ENCODE assay signal across 8 cellular contexts in the genomic region with DNA sequence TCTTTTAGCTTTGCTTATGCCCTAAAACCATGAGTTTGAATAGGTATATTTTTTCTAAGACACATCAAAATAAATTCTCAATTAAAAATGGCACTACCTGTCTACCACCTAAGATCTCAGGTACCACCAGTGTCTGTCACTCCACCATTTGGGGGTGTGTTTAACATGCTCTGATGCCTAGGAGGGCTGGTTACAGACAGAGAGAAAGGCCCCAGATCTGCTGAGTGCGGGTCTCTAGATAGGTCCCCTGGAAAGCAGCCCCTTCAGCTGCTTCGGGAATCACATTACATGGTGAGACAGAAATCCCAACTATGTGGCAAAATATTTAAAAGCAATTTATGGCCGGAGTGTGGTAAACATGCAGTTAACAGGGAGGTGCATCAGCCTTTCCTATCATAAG. TPM values are rescaled to one million over a fixed set of nuclear protein-coding genes. Genes with fewer than 3 reads are reported as not detected.
DNase-seq lines count a peak whose midpoint lies in the region; ATAC-seq, FAIRE-seq and TF ChIP-seq lines count a peak whose summit lies in the region.

No MANE protein-coding gene starts in this region.

- H3K4me1 ChIP-seq in BE2C (no peaks in the 10 kb centered on the region; the same call in 1 of the 2 replicates), HUES48 (ENCODE audit: control insufficient read depth, insufficient read depth, low read length) (peaks cover 12% of the 10 kb centered on the region), GM12878 (ENCODE audit: control insufficient read depth, insufficient read depth, low read length) (peaks cover 5% of the 10 kb centered on the region; the same call in 1 of the 2 replicates), mucosa of rectum (ENCODE audit: control insufficient read depth in 2 of 2, insufficient read depth in 2 of 2, low read length in 2 of 2) (peaks cover 8 to 9% of the 10 kb centered on the region in 2 donors), stomach (peaks cover 13 to 38% (median 25%) of the 10 kb centered on the region in 4 donors)

- no peaks in the 10 kb centered on the region for H4K20me1 ChIP-seq in GM12878 (ENCODE audit: control insufficient read depth, insufficient read depth)

- H3K9me3 ChIP-seq in BE2C (no peaks in the 10 kb centered on the region), HUES48 (ENCODE audit: control insufficient read depth, insufficient read depth, low read length) (no peaks in the 10 kb centered on the region), GM12878 (replicated peaks; ENCODE audit: control insufficient read depth, insufficient read depth, low read length) (peaks cover 2% of the 10 kb centered on the region; the same call in 1 of the 3 replicates), mucosa of rectum (ENCODE audit: control insufficient read depth in 2 of 2, low read length in 2 of 2) (no peaks in the 10 kb centered on the region), stomach (peaks cover 0 to 12% (median 4%) of the 10 kb centered on the region in 4 donors)

- intact Hi-C loops in GM12878 (cut with micrococcal nuclease; ENCODE audit: unreplicated experiment), result no loop called here
- intact Hi-C loops in stomach (cut with DNase I; ENCODE audit: low total_unique reads), result no loop called here

- H3K27ac ChIP-seq in HUES48 (ENCODE audit: low read depth, low read length) (no peak overlapping the region), GM12878 (ENCODE audit: control insufficient read depth, insufficient read depth) (no peak overlapping the region), mucosa of rectum (ENCODE audit: low read depth in 2 of 2, low read length in 2 of 2) (no peak overlapping the region), stomach (no peak overlapping the region)

- no peak for FAIRE-seq in GM12878 (lab: Jason Lieb, UNC)

- TF ChIP-seq CTCF in BE2C (IDR thresholded peaks at IDR 0.05; ENCODE audit: low read depth, low read length) (no peak), GM12878 (IDR thresholded peaks at IDR 0.05 in 2 of 3, conservative IDR thresholded peaks at IDR 0.05 in 1 of 3; ENCODE audit: control insufficient read depth in 2 of 3, extremely low read depth in 1 of 3, insufficient read depth in 1 of 3, low read depth in 3 of 3, low read length in 3 of 3) (no peak), stomach (IDR thresholded peaks at IDR 0.05) (no peak)

- RAD21 ChIA-PET in GM12878 (lab: Charles Lee; ENCODE audit: unreplicated experiment), result no interaction called here

- H3K27me3 ChIP-seq in BE2C (peaks cover 5% of the 10 kb centered on the region), HUES48 (ENCODE audit: control insufficient read depth, insufficient read depth, low read length) (peaks cover 8% of the 10 kb centered on the region), GM12878 (replicated peaks in 1 of 2; ENCODE audit: control insufficient read depth in 2 of 2, insufficient read depth in 2 of 2, low read length in 1 of 2) (no peaks in the 10 kb centered on the region), mucosa of rectum (ENCODE audit: control insufficient read depth in 2 of 2, insufficient read depth in 2 of 2, low read length in 2 of 2) (no peaks in the 10 kb centered on the region), stomach (peaks cover 0 to 10% (median 0%) of the 10 kb centered on the region in 3 donors)

- POLR2A ChIA-PET in GM12878 (lab: Charles Lee), result no interaction called here

- peak overlapping the region; percentile 97 for H2AFZ ChIP-seq in GM12878 (ENCODE audit: control insufficient read depth, low read depth, low read length)

- WGBS in GM12878 (ENCODE audit: insufficient coverage, insufficient replicate concordance, low lambda C conversion rate, missing lambda C conversion rate), result 54% methylated on average over 3 of the region's 3 CpGs
- WGBS in stomach, 5 donors, result 68 to 84% (median 77%) methylated on average over 3 of the region's 3 CpGs

- no TSS peak for BruUV-seq in GM12878 (replicated peaks; lab: Mats Ljungman, UMichigan)

- TF ChIP-seq EP300 in GM12878 (IDR thresholded peaks at IDR 0.05; ENCODE audit: borderline replicate concordance in 1 of 2, control insufficient read depth in 1 of 2, low read depth in 2 of 2, low read length in 2 of 2) (no peak), stomach (IDR thresholded peaks at IDR 0.05) (no peak)

- DNase-seq in BE2C (no peak), GM12878 (ENCODE audit: low read depth, low spot score) (no peak), stomach (no peak), SW 1271 (lab: John Stamatoyannopoulos, UW) (no peak)
- DNase-seq in stimulated activated CD4-positive, alpha-beta T cell treated with anti-CD3 and anti-CD28 coated beads, Interleukin-4, amount 100 ng/mL, for 24 hours, result no peak
- no peak for DNase-seq in activated naive CD4-positive, alpha-beta T cell treated with anti-CD3 and anti-CD28 coated beads, Interleukin-2, amount 50 U/mL, for 16 hours

- in situ Hi-C loops in GM12878 (cut with MboI), result no loop called here

- SMC1A ChIA-PET in GM12878 (lab: Charles Lee; ENCODE audit: uncharacterized antibody, unreplicated experiment), result interaction anchor here (0.6 kb wide), 1 partner anchor 49 kb away, joined by 3 read pairs; no protein-coding TSS in a partner anchor

- no peak for TF ChIP-seq POLR2A in GM12878 (IDR thresholded peaks at IDR 0.05; ENCODE audit: low read depth, low read length)
- TF ChIP-seq POLR2A in stomach (IDR thresholded peaks at IDR 0.05), result no peak

- H3K9ac ChIP-seq in HUES48 (ENCODE audit: low read depth, low read length) (no peak overlapping the region), GM12878 (ENCODE audit: control insufficient read depth, insufficient read depth, low read length) (no peak overlapping the region), mucosa of rectum (ENCODE audit: low read depth in 1 of 2, low read length in 2 of 2) (no peak overlapping the region)

- peaks cover 21% of the 10 kb centered on the region for H3K79me2 ChIP-seq in GM12878 (ENCODE audit: control insufficient read depth, insufficient read depth, low read length)

- CTCF ChIA-PET in GM12878 (lab: Yijun Ruan, JAX), result interaction anchor here (0.5 kb wide), 1 partner anchor 24 kb away, joined by 3 read pairs; no protein-coding TSS in a partner anchor

- H3K4me2 ChIP-seq in GM12878 (ENCODE audit: control insufficient read depth, insufficient read depth), result no peak overlapping the region

- H3K36me3 ChIP-seq in BE2C (no peaks in the 10 kb centered on the region), HUES48 (ENCODE audit: control insufficient read depth, insufficient read depth, low read length) (peaks cover 16% of the 10 kb centered on the region), GM12878 (ENCODE audit: control insufficient read depth in 2 of 2, insufficient read depth in 2 of 2, low read length in 1 of 2) (no peaks in the 10 kb centered on the region; a peak in 1 of 4 replicates), mucosa of rectum (ENCODE audit: control insufficient read depth in 2 of 2, insufficient read depth in 2 of 2, low read length in 2 of 2) (peaks cover 0 to 5% of the 10 kb centered on the region in 2 donors), stomach (peaks cover 0 to 14% (median 2%) of the 10 kb centered on the region in 4 donors)

- H3K4me3 ChIP-seq in BE2C (ENCODE audit: low read depth, low read length), result peak overlapping the region; percentile 97
- peak overlapping the region; percentile 95 for H3K4me3 ChIP-seq in HUES48 (ENCODE audit: low read depth, low read length)
- no peak overlapping the region for H3K4me3 ChIP-seq in GM12878
- H3K4me3 ChIP-seq in mucosa of rectum (ENCODE audit: low read length in 2 of 2), result peak overlapping the region; percentile 81 to 92
- peak overlapping the region in 2 of 4 donors; percentile 94 to 97 for H3K4me3 ChIP-seq in stomach

- no peak for ATAC-seq in GM12878

- no peak for TF ChIP-seq RAD21 in GM12878 (IDR thresholded peaks at IDR 0.05; ENCODE audit: insufficient read depth, low read depth, low read length)

TF ChIP-seq in GM12878, 131 proteins besides CTCF, POLR2A, EP300 and RAD21:
- TF ChIP-seq GABPA (IDR thresholded peaks at IDR 0.05; ENCODE audit: low read depth), result no peak
- no peak for TF ChIP-seq MEF2A (IDR thresholded peaks at IDR 0.05; ENCODE audit: insufficient read depth, low read depth, low read length)
- no peak for TF ChIP-seq PKNOX1 (IDR thresholded peaks at IDR 0.05)
TF ChIP-seq in GM12878: peak in this region for 0.

RNA-seq across cellular contexts. Expression of gene VAC14, which starts 0.7 kb away (rescaled TPM):
- polyA plus RNA-seq in BE2C (2012; ENCODE audit: insufficient read depth, insufficient read length, low read depth), result 24.1 TPM
- total RNA-seq in GM12878 (2013; cell fraction: nucleolus; rRNA removed), result 60.2 and 66.6 TPM in 2 replicates
- 38.5 and 45.5 TPM in 2 replicates for total RNA-seq in GM12878 (2014; rRNA removed)
- total RNA-seq in GM12878 (2014; rRNA removed; fragmentation: Illumina TruSeq; extraction: Trizol), result 15.8 and 16.4 TPM in 2 replicates
- total RNA-seq in GM12878 (2021), result 34.6 and 38.0 TPM in 2 replicates
- 11.4 TPM for polyA plus RNA-seq in GM12878 (2011; ENCODE audit: low read depth)
- polyA plus RNA-seq in GM12878 (2011; rRNA removed), result 6.4 and 13.2 TPM in 2 replicates
- 18.7 and 21.2 TPM in 2 replicates for polyA plus RNA-seq in GM12878 (2011; cell fraction: cytosol; rRNA removed)
- polyA plus RNA-seq in GM12878 (2011; cell fraction: nucleus; rRNA removed), result 50.0 and 61.1 TPM in 2 replicates
- 18.0 TPM in 2 replicates for polyA plus RNA-seq in GM12878 (2012)
- 10.4 and 22.3 TPM in 2 replicates for polyA plus RNA-seq in GM12878 (2014; fragmentation: Illumina TruSeq; extraction: Trizol)
- 1 to 10 TPM; 1.3 to 6.7 TPM for polyA plus RNA-seq in GM12878 (2014; fragmentation: Nextera tagmentation; extraction: Ambion mirVana)
- polyA plus RNA-seq in GM12878 (2014; rRNA removed), result 28.7 and 33.6 TPM in 2 replicates
- polyA plus RNA-seq in GM12878 (2016; fragmentation: Nextera tagmentation; extraction: Ambion mirVana), result 10 to 100 TPM; 35.4 to 45.2 TPM
- polyA minus RNA-seq in GM12878 (2011; rRNA and poly(A)+ RNA removed), result 19.4 and 30.1 TPM in 2 replicates
- 11.1 and 15.1 TPM in 2 replicates for polyA minus RNA-seq in GM12878 (2011; cell fraction: cytosol; rRNA and poly(A)+ RNA removed)
- 18.6 and 34.2 TPM in 2 replicates for polyA minus RNA-seq in GM12878 (2011; cell fraction: nucleus; rRNA and poly(A)+ RNA removed)
- 10 to 100 TPM; 14.9 to 90.6 (median 54.2) TPM for total RNA-seq in stomach
- 10 to 100 TPM; 22.3 to 33.1 (median 32.1) TPM for polyA plus RNA-seq in stomach
